In genomic region chr18:45688113-45688512, GRCh38 we compare ENCODE assay signal across 11 cellular contexts. TPM values are rescaled to one million over a fixed set of nuclear protein-coding genes. Genes with fewer than 3 reads are reported as not detected.
DNase-seq lines count a peak whose midpoint lies in the region; ATAC-seq and TF ChIP-seq lines count a peak whose summit lies in the region.
"Had no signal": no experiment of that assay in that cellular context is flagged by ENCODE, and none has a peak within 500 bp of the region (broad histone marks: within the 10 kb centered on the region; RNA-seq: fewer than 3 reads in every experiment).

No MANE protein-coding gene starts in this region.

- TF ChIP-seq CTCF in Peyer's patch (IDR thresholded peaks at IDR 0.05): no peak
- no peak for TF ChIP-seq CTCF in coronary artery (IDR thresholded peaks at IDR 0.05)
- no peak for TF ChIP-seq CTCF in H9 (conservative IDR thresholded peaks at IDR 0.05)

- H3K9me3 Mint-ChIP-seq in activated CD4-positive, alpha-beta T cell treated with anti-CD3 and anti-CD28 coated beads, Interleukin-2, amount 10 ng/mL, durations not matched to agents 24 days and 14 days: no peaks in the 10 kb centered on the region
- no peaks in the 10 kb centered on the region for H3K9me3 Mint-ChIP-seq in stimulated activated naive B cell treated with anti-CD40 and anti-IgM and Interleukin-4, amounts not matched to agents 10 μg/mL and 1 μg/mL and 100 μg/mL, for 72 hours
- H3K9me3 Mint-ChIP-seq in H9: peaks cover 0 to 1% of the 10 kb centered on the region in 2 experiments; a peak in 3 of 5 replicates

- H3K27ac Mint-ChIP-seq in activated CD4-positive, alpha-beta T cell treated with anti-CD3 and anti-CD28 coated beads, Interleukin-2, amount 10 ng/mL, durations not matched to agents 24 days and 14 days: no peak overlapping the region
- peak overlapping the region; percentile 98 for H3K27ac Mint-ChIP-seq in stimulated activated naive B cell treated with anti-CD40 and anti-IgM and Interleukin-4, amounts not matched to agents 10 μg/mL and 1 μg/mL and 100 μg/mL, for 72 hours
- H3K27ac Mint-ChIP-seq in H9: no peak overlapping the region

- H3K56ac ChIP-seq in H9 (ENCODE audit: insufficient read length, low read depth, low read length): no peak overlapping the region

- H3K27me3 ChIP-seq in Peyer's patch: no peaks in the 10 kb centered on the region
- no peaks in the 10 kb centered on the region for H3K27me3 ChIP-seq in H9 (ENCODE audit: insufficient read depth, low read length)

- H3K23me2 ChIP-seq in H9 (ENCODE audit: insufficient read length, low read depth, low read length, poor library complexity, severe bottlenecking): no peaks in the 10 kb centered on the region

- H3K9ac ChIP-seq in H9 (ENCODE audit: extremely low read depth, insufficient read length, low read length): no peak overlapping the region

- no peak overlapping the region for H4K91ac ChIP-seq in H9 (ENCODE audit: insufficient read length, low read depth, low read length)

- no peak overlapping the region for H4K5ac ChIP-seq in H9 (ENCODE audit: insufficient read length, low read depth, low read length)

- H3K4me1 ChIP-seq in Peyer's patch (peaks cover 0 to 24% (median 8%) of the 10 kb centered on the region in 4 donors), H9 (ENCODE audit: insufficient read depth, low read length) (peaks cover 10% of the 10 kb centered on the region)
- H3K4me1 ChIP-seq: A549 had no signal

- no peaks in the 10 kb centered on the region for H3K79me2 ChIP-seq in H9 (ENCODE audit: insufficient read depth, low read length)

- H4K8ac ChIP-seq in H9 (replicated peaks; ENCODE audit: insufficient read length, low read depth, low read length): no peak overlapping the region

- H2BK5ac ChIP-seq in H9 (ENCODE audit: insufficient read length, low read length): no peak overlapping the region

- H2BK120ac ChIP-seq in H9 (ENCODE audit: low read depth, low read length, poor library complexity, severe bottlenecking): no peak overlapping the region

- peaks cover 56% of the 10 kb centered on the region for H3K27me3 Mint-ChIP-seq in activated CD4-positive, alpha-beta T cell treated with anti-CD3 and anti-CD28 coated beads, Interleukin-2, amount 10 ng/mL, durations not matched to agents 24 days and 14 days
- H3K27me3 Mint-ChIP-seq in stimulated activated naive B cell treated with anti-CD40 and anti-IgM and Interleukin-4, amounts not matched to agents 10 μg/mL and 1 μg/mL and 100 μg/mL, for 72 hours: peaks cover 5 to 11% of the 10 kb centered on the region in 2 donors
- no peaks in the 10 kb centered on the region for H3K27me3 Mint-ChIP-seq in H9 (ENCODE audit: low read depth)

- peak overlapping the region; percentile 58 to 87 (median 77) for H3K27ac ChIP-seq in Peyer's patch
- H3K27ac ChIP-seq in coronary artery: no peak overlapping the region
- H3K27ac ChIP-seq in H9 (ENCODE audit: insufficient read length, low read depth, low read length): no peak overlapping the region
- H3K27ac ChIP-seq: A549 had no signal

- H2BK15ac ChIP-seq in H9 (ENCODE audit: low read depth, low read length): no peak overlapping the region

- H3K36me3 ChIP-seq in Peyer's patch: no peaks in the 10 kb centered on the region

- H3K79me1 ChIP-seq in H9 (ENCODE audit: insufficient read depth, low read depth, low read length, poor library complexity, severe bottlenecking): no peaks in the 10 kb centered on the region

- no peak overlapping the region for H3K4ac ChIP-seq in H9 (ENCODE audit: low read depth, low read length)

- peaks cover 51% of the 10 kb centered on the region for H3K4me1 Mint-ChIP-seq in activated CD4-positive, alpha-beta T cell treated with anti-CD3 and anti-CD28 coated beads, Interleukin-2, amount 10 ng/mL, durations not matched to agents 24 days and 14 days
- H3K4me1 Mint-ChIP-seq in stimulated activated naive B cell treated with anti-CD40 and anti-IgM and Interleukin-4, amounts not matched to agents 10 μg/mL and 1 μg/mL and 100 μg/mL, for 72 hours: peaks cover 39 to 50% of the 10 kb centered on the region in 2 donors
- peaks cover 27 to 35% of the 10 kb centered on the region in 2 experiments for H3K4me1 Mint-ChIP-seq in H9

- H2AK5ac ChIP-seq in H9 (ENCODE audit: insufficient read length, low read length): no peak overlapping the region

- intact Hi-C loops in activated CD4-positive, alpha-beta T cell treated with anti-CD3 and anti-CD28 coated beads, Interleukin-2, amount 10 ng/mL, durations not matched to agents 24 days and 14 days (cut with micrococcal nuclease): no loop called here

- no peak for ATAC-seq in stimulated activated naive B cell treated with anti-CD40 and anti-IgM and Interleukin-4, amounts not matched to agents 10 μg/mL and 1 μg/mL and 100 μg/mL, for 72 hours (replicated peaks)
- ATAC-seq in GM21367 (IDR thresholded peaks at IDR 0.05; ENCODE audit: unreplicated experiment): no peak
- ATAC-seq: A549 had no signal

- H2BK12ac ChIP-seq in H9 (ENCODE audit: insufficient read length, low read depth, low read length): no peak overlapping the region

- WGBS in H9 (ENCODE audit: extremely low coverage, insufficient read length, low lambda C conversion rate): no CpG with 5 or more reads among the region's 4 CpGs

- no peak overlapping the region for H2AFZ ChIP-seq in H9 (ENCODE audit: low read length)

- peak overlapping the region; percentile 82 for H3K4me3 Mint-ChIP-seq in activated CD4-positive, alpha-beta T cell treated with anti-CD3 and anti-CD28 coated beads, Interleukin-2, amount 10 ng/mL, durations not matched to agents 24 days and 14 days
- H3K4me3 Mint-ChIP-seq in stimulated activated naive B cell treated with anti-CD40 and anti-IgM and Interleukin-4, amounts not matched to agents 10 μg/mL and 1 μg/mL and 100 μg/mL, for 72 hours: peak overlapping the region; percentile 83 to 90
- no peak overlapping the region for H3K4me3 Mint-ChIP-seq in H9
- H3K4me3 Mint-ChIP-seq: neural crest cell had no signal

- no peak overlapping the region for H2BK20ac ChIP-seq in H9 (ENCODE audit: low read depth, low read length, poor library complexity, severe bottlenecking)

- H3K9me3 ChIP-seq in Peyer's patch (no peaks in the 10 kb centered on the region), H9 (ENCODE audit: control insufficient read depth, low read depth, low read length) (no peaks in the 10 kb centered on the region)
- H3K9me3 ChIP-seq: A549 had no signal

- no peak for TF ChIP-seq POLR2A in Peyer's patch (IDR thresholded peaks at IDR 0.05)

- H3K36me3 Mint-ChIP-seq in activated CD4-positive, alpha-beta T cell treated with anti-CD3 and anti-CD28 coated beads, Interleukin-2, amount 10 ng/mL, durations not matched to agents 24 days and 14 days (ENCODE audit: low read depth): peaks cover 5% of the 10 kb centered on the region
- peaks cover 3 to 20% of the 10 kb centered on the region in 2 donors for H3K36me3 Mint-ChIP-seq in stimulated activated naive B cell treated with anti-CD40 and anti-IgM and Interleukin-4, amounts not matched to agents 10 μg/mL and 1 μg/mL and 100 μg/mL, for 72 hours
- no peaks in the 10 kb centered on the region for H3K36me3 Mint-ChIP-seq in H9 (ENCODE audit: insufficient read depth in 1 of 3, low read depth in 3 of 3)

- no peak overlapping the region for H3K23ac ChIP-seq in H9 (ENCODE audit: insufficient read length, low read depth, low read length)

- H3K4me3 ChIP-seq in Peyer's patch (no peak overlapping the region), coronary artery (no peak overlapping the region)
- H3K4me3 ChIP-seq: A549 had no signal

- peak; percentile 61 for DNase-seq in activated CD4-positive, alpha-beta T cell treated with anti-CD3 and anti-CD28 coated beads, Interleukin-2, amount 10 ng/mL, durations not matched to agents 24 days and 14 days
- no peak for DNase-seq in activated CD4-positive, alpha-beta T cell treated with anti-CD3 and anti-CD28 coated beads, Interleukin-2, amount 50 U/mL, for 48 hours
- no peak for DNase-seq in Peyer's patch
- DNase-seq in coronary artery (ENCODE audit: low spot score): peak; percentile 62
- DNase-seq in stimulated activated naive B cell treated with anti-CD40 and anti-IgM and Interleukin-4, amounts not matched to agents 10 μg/mL and 1 μg/mL and 100 μg/mL, for 72 hours: no peak
- no peak for DNase-seq in H9
- no peak for DNase-seq in kidney tubule cell (ENCODE audit: low spot score)
- DNase-seq: central memory CD4-positive, alpha-beta T cell had no signal

- H4K20me1 ChIP-seq in H9 (ENCODE audit: control insufficient read depth, insufficient read depth, insufficient read length): no peaks in the 10 kb centered on the region

- H3K4me2 ChIP-seq in H9 (ENCODE audit: insufficient read depth, insufficient read length, low read length): no peak overlapping the region
- H3K4me2 ChIP-seq: A549 had no signal

- H3K14ac ChIP-seq in H9 (ENCODE audit: insufficient read depth, low read length): no peak overlapping the region

- H3K18ac ChIP-seq in H9 (ENCODE audit: insufficient read length, low read depth, low read length): no peak overlapping the region

- H3T11ph ChIP-seq in H9 (ENCODE audit: low read length): no peak overlapping the region

RNA-seq across cellular contexts. Expression of gene SLC14A1, which starts 35.9 kb away (rescaled TPM):
- 0.86 and 0.97 TPM in 2 replicates for total RNA-seq in activated CD4-positive, alpha-beta T cell treated with anti-CD3 and anti-CD28 coated beads, Interleukin-2, amount 10 ng/mL, durations not matched to agents 24 days and 14 days
- 1 to 10 TPM in 3 of 4 donors, under 1 TPM in 1; 0.35 to 9.7 (median 1.6) TPM for total RNA-seq in Peyer's patch
- not detected in 2 replicates for total RNA-seq in H9 (2021)
- total RNA-seq: neural crest cell had no signal

Comparison
In these comparisons a context has a peak if more than half of its experiments do, and no peak if none do; other contexts are left out.
1. DNase-seq: peak in activated CD4-positive, alpha-beta T cell treated with anti-CD3 and anti-CD28 coated beads, Interleukin-2, amount 10 ng/mL, durations not matched to agents 24 days and 14 days (single experiment) and coronary artery (single experiment); none in activated CD4-positive, alpha-beta T cell treated with anti-CD3 and anti-CD28 coated beads, Interleukin-2, amount 50 U/mL, for 48 hours (0 of 2), Peyer's patch (0 of 3), stimulated activated naive B cell treated with anti-CD40 and anti-IgM and Interleukin-4, amounts not matched to agents 10 μg/mL and 1 μg/mL and 100 μg/mL, for 72 hours (single experiment), H9 (single experiment) and kidney tubule cell (single experiment).
2. H3K4me3 Mint-ChIP-seq: peak in activated CD4-positive, alpha-beta T cell treated with anti-CD3 and anti-CD28 coated beads, Interleukin-2, amount 10 ng/mL, durations not matched to agents 24 days and 14 days (single experiment) and stimulated activated naive B cell treated with anti-CD40 and anti-IgM and Interleukin-4, amounts not matched to agents 10 μg/mL and 1 μg/mL and 100 μg/mL, for 72 hours (2 of 2); none in H9 (0 of 2).
3. H3K27ac ChIP-seq: peak in Peyer's patch (4 of 4); none in coronary artery (0 of 2) and H9 (single experiment).